8 cellular contexts compared by ENCODE assay signal in the genomic region with DNA sequence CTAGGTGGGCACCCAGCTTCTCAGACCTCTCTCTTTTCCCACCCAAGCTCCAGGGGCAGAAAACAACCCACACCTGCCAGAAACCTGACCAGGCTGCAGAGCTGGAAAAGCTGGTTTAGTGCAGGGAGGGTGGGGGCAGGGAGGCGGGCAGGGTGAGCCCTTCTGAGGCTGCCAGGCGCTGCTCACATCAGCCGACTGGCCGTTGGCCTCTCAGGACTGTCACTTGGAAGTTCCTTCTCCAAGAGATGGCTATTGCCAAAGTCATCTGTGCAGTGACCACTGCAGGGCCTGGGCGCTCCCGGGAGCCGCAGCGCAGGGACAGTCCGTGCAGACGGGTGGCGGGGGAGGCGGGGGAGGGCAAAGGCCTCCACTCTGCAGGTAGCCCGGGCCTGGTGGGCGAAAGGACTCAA.
DNase-seq lines count a peak whose midpoint lies in the region; ATAC-seq and TF ChIP-seq lines count a peak whose summit lies in the region.

No MANE protein-coding gene starts in this region.

- H3K4me1 ChIP-seq in right atrium auricular region = peaks cover 2 to 19% of the 10 kb centered on the region in 2 donors

- no peaks in the 10 kb centered on the region for H3K36me3 Mint-ChIP-seq in stimulated activated naive CD8-positive, alpha-beta T cell treated with anti-CD3 and anti-CD28 coated beads, Interleukin-15, Interleukin-2, amounts not matched to agents 100 ng/mL and 50 ng/mL, for 24 hours (ENCODE audit: low read depth)
- no peaks in the 10 kb centered on the region for H3K36me3 Mint-ChIP-seq in activated naive CD8-positive, alpha-beta T cell

- peak overlapping the region; percentile 60 for H3K4me3 Mint-ChIP-seq in stimulated activated naive CD8-positive, alpha-beta T cell treated with anti-CD3 and anti-CD28 coated beads, Interleukin-15, Interleukin-2, amounts not matched to agents 100 ng/mL and 50 ng/mL, for 24 hours
- H3K4me3 Mint-ChIP-seq in activated naive CD8-positive, alpha-beta T cell = peak overlapping the region; percentile 70

- H3K9me3 ChIP-seq in right atrium auricular region = no peaks in the 10 kb centered on the region

- no peak for DNase-seq in stimulated activated naive CD8-positive, alpha-beta T cell treated with anti-CD3 and anti-CD28 coated beads, Interleukin-15, Interleukin-2, amounts not matched to agents 100 U/mL and 50 U/mL, for 24 hours
- peak; percentile 64 for DNase-seq in right atrium auricular region (ENCODE audit: low spot score)
- no peak for DNase-seq in retinal pigment epithelial cell (ENCODE audit: low read depth)
- DNase-seq in activated gamma-delta T cell treated with Interleukin-2 at 50 U/mL for 16 hours = no peak

- TF ChIP-seq CTCF in right atrium auricular region (IDR thresholded peaks at IDR 0.05) (no peak), retinal pigment epithelial cell (conservative IDR thresholded peaks at IDR 0.05; ENCODE audit: low read depth, low read length) (no peak)

- H3K36me3 ChIP-seq in right atrium auricular region = no peaks in the 10 kb centered on the region

- H3K4me3 ChIP-seq in right atrium auricular region (peak overlapping the region; percentile 49 to 58), retinal pigment epithelial cell (ENCODE audit: low read length) (peak overlapping the region; percentile 37)

- no peak for ATAC-seq in stimulated activated naive CD8-positive, alpha-beta T cell treated with anti-CD3 and anti-CD28 coated beads, Interleukin-15, Interleukin-2, amounts not matched to agents 100 U/mL and 50 U/mL, for 24 hours
- ATAC-seq in HG03565 (IDR thresholded peaks at IDR 0.05; ENCODE audit: unreplicated experiment) (no peak), GM19328 (IDR thresholded peaks at IDR 0.05; ENCODE audit: unreplicated experiment) (no peak)

- H3K27me3 ChIP-seq in right atrium auricular region = no peaks in the 10 kb centered on the region

- peaks cover 17% of the 10 kb centered on the region for H3K4me1 Mint-ChIP-seq in stimulated activated naive CD8-positive, alpha-beta T cell treated with anti-CD3 and anti-CD28 coated beads, Interleukin-15, Interleukin-2, amounts not matched to agents 100 ng/mL and 50 ng/mL, for 24 hours (ENCODE audit: low read depth)
- H3K4me1 Mint-ChIP-seq in activated naive CD8-positive, alpha-beta T cell (ENCODE audit: low read depth) = peaks cover 7% of the 10 kb centered on the region

- no peaks in the 10 kb centered on the region for H3K27me3 Mint-ChIP-seq in stimulated activated naive CD8-positive, alpha-beta T cell treated with anti-CD3 and anti-CD28 coated beads, Interleukin-15, Interleukin-2, amounts not matched to agents 100 ng/mL and 50 ng/mL, for 24 hours
- no peaks in the 10 kb centered on the region for H3K27me3 Mint-ChIP-seq in activated naive CD8-positive, alpha-beta T cell

- no peak overlapping the region for H3K27ac Mint-ChIP-seq in stimulated activated naive CD8-positive, alpha-beta T cell treated with anti-CD3 and anti-CD28 coated beads, Interleukin-15, Interleukin-2, amounts not matched to agents 100 ng/mL and 50 ng/mL, for 24 hours
- peak overlapping the region; percentile 76 for H3K27ac Mint-ChIP-seq in activated naive CD8-positive, alpha-beta T cell

- no peaks in the 10 kb centered on the region for H3K9me3 Mint-ChIP-seq in stimulated activated naive CD8-positive, alpha-beta T cell treated with anti-CD3 and anti-CD28 coated beads, Interleukin-15, Interleukin-2, amounts not matched to agents 100 ng/mL and 50 ng/mL, for 24 hours
- no peaks in the 10 kb centered on the region for H3K9me3 Mint-ChIP-seq in activated naive CD8-positive, alpha-beta T cell (ENCODE audit: low read depth)

- H3K27ac ChIP-seq in right atrium auricular region = peak overlapping the region; percentile 90 to 91
